Comparison of ENCODE assay signal across 24 cellular contexts in genomic region chr10:85614981-85615380, GRCh38.
"Had no signal": no experiment of that assay in that cellular context is flagged by ENCODE, and none has a peak within 500 bp of the region (broad histone marks: within the 10 kb centered on the region; RNA-seq: fewer than 3 reads in every experiment).

No MANE protein-coding gene starts in this region.

- DNase-seq: activated B cell treated with CpG ODN at 0.5 μM for 24 hours; activated CD4-positive, alpha-beta T cell treated with anti-CD3 and anti-CD28 coated beads for 1 hour; activated CD4-positive, alpha-beta T cell treated with anti-CD3 and anti-CD28 coated beads, Interleukin-2, amount 10 ng/mL, durations not matched to agents 24 days and 14 days; activated CD4-positive, alpha-beta T cell treated with anti-CD3 and anti-CD28 coated beads, Interleukin-2, amount 50 U/mL, for 48 hours; activated gamma-delta T cell; activated naive CD4-positive, alpha-beta T cell treated with anti-CD3 and anti-CD28 coated beads for 36 hours; activated T-cell treated with anti-CD3 and anti-CD28 coated beads for 4 hours; activated T-cell treated with anti-CD3 and anti-CD28 coated beads, Interleukin-2, amount 50 U/mL, for 48 hours; amygdala; brain microvascular endothelial cell; cerebellar nuclear complex; MG63; NCI-H1092 treated with DMSO at 0.1 percent for 48 hours; NCI-H1436 treated with DMSO at 0.1 percent for 48 hours; NCI-H187; NCI-H2081; NCI-H446; NCI-H524; PC-9; T-cell; T1000 had no signal

- H3K27ac ChIP-seq: brain microvascular endothelial cell, cardiac muscle cell, PC-9, SK-N-MC had no signal

- H3K4me2 ChIP-seq: PC-9 had no signal

- H3K27me3 ChIP-seq: brain microvascular endothelial cell, cardiac muscle cell, MG63 had no signal

- H2AFZ ChIP-seq: PC-9 had no signal

- H3K9me3 ChIP-seq: MG63 had no signal

- ATAC-seq: activated T-helper 17 cell treated with anti-CD3 and anti-CD28 coated beads, Interleukin-2, amount 50 U/mL, for 72 hours; T-cell had no signal

- H3K4me3 ChIP-seq: cardiac muscle cell, MG63, PC-9, SK-N-MC had no signal

- H3K36me3 ChIP-seq: brain microvascular endothelial cell, cardiac muscle cell, MG63 had no signal
